ENCODE assay signal across 14 cellular contexts in genomic region chr3:32456429-32457130, GRCh38. TPM values are rescaled to one million over a fixed set of nuclear protein-coding genes. Genes with fewer than 3 reads are reported as not detected.
A peak's percentile ranks its signal among the peaks of the same experiment; 100 is the strongest.
DNase-seq lines count a peak whose midpoint lies in the region; ATAC-seq and TF ChIP-seq lines count a peak whose summit lies in the region.
"Had no signal": no experiment of that assay in that cellular context is flagged by ENCODE, and none has a peak within 500 bp of the region (broad histone marks: within the 10 kb centered on the region; RNA-seq: fewer than 3 reads in every experiment).

No MANE protein-coding gene starts in this region.

- no peak overlapping the region for H3K27ac ChIP-seq in prostate gland

- H3K36me3 Mint-ChIP-seq in activated naive CD4-positive, alpha-beta T cell treated with anti-CD3 and anti-CD28 coated beads, Interleukin-2, amount 50 U/mL, for 24 hours, result peaks cover 18% of the 10 kb centered on the region
- peaks cover 20% of the 10 kb centered on the region for H3K36me3 Mint-ChIP-seq in activated CD4-positive, alpha-beta memory T cell treated with anti-CD3 and anti-CD28 coated beads for 36 hours
- H3K36me3 Mint-ChIP-seq in type B pancreatic cell (peaks cover 18% of the 10 kb centered on the region), mesothelial cell of epicardium (peaks cover 3% of the 10 kb centered on the region)

- POLR2A ChIA-PET in activated CD4-positive, alpha-beta memory T cell treated with anti-CD3 and anti-CD28 coated beads for 36 hours (lab: Charles Lee), result interaction anchor here (0.9 to 1.6 kb wide), 3 partner anchors 18 to 44 kb away, joined by 3 to 5 read pairs (median 3); no protein-coding TSS in a partner anchor

- CTCF ChIA-PET in activated CD4-positive, alpha-beta memory T cell treated with anti-CD3 and anti-CD28 coated beads for 36 hours (lab: Charles Lee), result interaction anchor here (1.0 to 5.0 kb wide), 4 partner anchors 11 to 81 kb away, joined by 3 to 35 read pairs (median 4); no protein-coding TSS in a partner anchor

- peaks cover 5% of the 10 kb centered on the region for H3K9me3 Mint-ChIP-seq in activated naive CD4-positive, alpha-beta T cell treated with anti-CD3 and anti-CD28 coated beads, Interleukin-2, amount 50 U/mL, for 24 hours
- H3K9me3 Mint-ChIP-seq in activated CD4-positive, alpha-beta memory T cell treated with anti-CD3 and anti-CD28 coated beads for 36 hours, result no peaks in the 10 kb centered on the region
- peaks cover 4% of the 10 kb centered on the region for H3K9me3 Mint-ChIP-seq in type B pancreatic cell
- no peaks in the 10 kb centered on the region for H3K9me3 Mint-ChIP-seq in mesothelial cell of epicardium
- H3K9me3 Mint-ChIP-seq: H9 had no signal

- H3K4me1 ChIP-seq in prostate gland (replicated peaks), result no peaks in the 10 kb centered on the region

- ATAC-seq in HG02763 (IDR thresholded peaks at IDR 0.05; ENCODE audit: unreplicated experiment), result no peak

- no peaks in the 10 kb centered on the region for H3K9me3 ChIP-seq in prostate gland

- intact Hi-C loops in activated CD4-positive, alpha-beta memory T cell treated with anti-CD3 and anti-CD28 coated beads for 36 hours (cut with micrococcal nuclease), result no loop called here
- intact Hi-C loops in prostate gland (cut with DNase I), result loop anchor here (5.0 kb wide), 2 partner anchors 49 to 159 kb away; no protein-coding TSS in a partner anchor

- no peaks in the 10 kb centered on the region for H3K36me3 ChIP-seq in prostate gland

- no peak overlapping the region for H3K4me3 ChIP-seq in prostate gland

- no peak for TF ChIP-seq POLR2A in prostate gland (IDR thresholded peaks at IDR 0.05)

- peak overlapping the region; percentile 94 for H3K27ac Mint-ChIP-seq in activated naive CD4-positive, alpha-beta T cell treated with anti-CD3 and anti-CD28 coated beads, Interleukin-2, amount 50 U/mL, for 24 hours
- H3K27ac Mint-ChIP-seq in activated CD4-positive, alpha-beta memory T cell treated with anti-CD3 and anti-CD28 coated beads for 36 hours, result peak overlapping the region; percentile 46
- no peak overlapping the region for H3K27ac Mint-ChIP-seq in type B pancreatic cell
- no peak overlapping the region for H3K27ac Mint-ChIP-seq in mesothelial cell of epicardium

- H3K27me3 ChIP-seq in prostate gland (replicated peaks; ENCODE audit: insufficient read depth), result no peaks in the 10 kb centered on the region

- DNase-seq in activated naive CD4-positive, alpha-beta T cell (lab: John Stamatoyannopoulos, UW), result no peak
- DNase-seq in activated CD4-positive, alpha-beta memory T cell treated with anti-CD3 and anti-CD28 coated beads for 36 hours, result no peak
- DNase-seq in islet precursor cell (peak; percentile 44), type B pancreatic cell (ENCODE audit: extremely low spot score, unreplicated experiment) (peak; percentile 37), prostate gland (ENCODE audit: low spot score) (no peak), mesothelial cell of epicardium (ENCODE audit: low spot score in 2 of 2, unreplicated experiment in 2 of 2) (no peak)
- DNase-seq: DMS79; effector CD8-positive, alpha-beta T cell; H9; mammary epithelial cell; NCI-H1417; NCI-H345 had no signal

- TF ChIP-seq CTCF in type B pancreatic cell (conservative IDR thresholded peaks at IDR 0.05) (no peak), prostate gland (IDR thresholded peaks at IDR 0.05) (no peak), mesothelial cell of epicardium (IDR thresholded peaks at IDR 0.05; ENCODE audit: unreplicated experiment) (no peak)

- H3K27me3 Mint-ChIP-seq in activated naive CD4-positive, alpha-beta T cell treated with anti-CD3 and anti-CD28 coated beads, Interleukin-2, amount 50 U/mL, for 24 hours, result no peaks in the 10 kb centered on the region
- H3K27me3 Mint-ChIP-seq in activated CD4-positive, alpha-beta memory T cell treated with anti-CD3 and anti-CD28 coated beads for 36 hours, result no peaks in the 10 kb centered on the region
- H3K27me3 Mint-ChIP-seq in type B pancreatic cell (peaks cover 3% of the 10 kb centered on the region), mesothelial cell of epicardium (ENCODE audit: low read depth) (no peaks in the 10 kb centered on the region)

- H3K4me3 Mint-ChIP-seq in activated naive CD4-positive, alpha-beta T cell treated with anti-CD3 and anti-CD28 coated beads, Interleukin-2, amount 50 U/mL, for 24 hours, result peak overlapping the region; percentile 62
- H3K4me3 Mint-ChIP-seq in activated CD4-positive, alpha-beta memory T cell treated with anti-CD3 and anti-CD28 coated beads for 36 hours, result no peak overlapping the region
- H3K4me3 Mint-ChIP-seq in type B pancreatic cell, result no peak overlapping the region
- no peak overlapping the region for H3K4me3 Mint-ChIP-seq in mesothelial cell of epicardium
- H3K4me3 Mint-ChIP-seq: H9 had no signal

- H3K4me1 Mint-ChIP-seq in activated naive CD4-positive, alpha-beta T cell treated with anti-CD3 and anti-CD28 coated beads, Interleukin-2, amount 50 U/mL, for 24 hours, result peaks cover 53% of the 10 kb centered on the region
- peaks cover 38% of the 10 kb centered on the region for H3K4me1 Mint-ChIP-seq in activated CD4-positive, alpha-beta memory T cell treated with anti-CD3 and anti-CD28 coated beads for 36 hours (ENCODE audit: low read depth)
- peaks cover 33% of the 10 kb centered on the region for H3K4me1 Mint-ChIP-seq in type B pancreatic cell (ENCODE audit: unreplicated experiment)
- H3K4me1 Mint-ChIP-seq in mesothelial cell of epicardium, result peaks cover 40% of the 10 kb centered on the region

- 81% methylated on average over 11 of the region's 11 CpGs for WGBS in prostate gland

RNA-seq across cellular contexts. Expression of gene CMTM6, which starts 46.1 kb away (rescaled TPM):
- 10 to 100 TPM; 87.7 to 89.1 TPM for total RNA-seq in activated CD4-positive, alpha-beta memory T cell treated with anti-CD3 and anti-CD28 coated beads for 36 hours
- total RNA-seq in type B pancreatic cell (ENCODE audit: low replicate concordance) (37.5 and 51.2 TPM in 2 replicates), prostate gland (100 to 1,000 TPM in 1 of 2 donors, 10 to 100 TPM in 1; 79.8 to 237 TPM), mesothelial cell of epicardium (41.9 to 44.0 TPM (median 42.3 TPM) in 3 replicates)

Comparison
In these comparisons a context has a peak if more than half of its experiments do, and no peak if none do; other contexts are left out.
1. H3K27ac Mint-ChIP-seq: peak in activated naive CD4-positive, alpha-beta T cell treated with anti-CD3 and anti-CD28 coated beads, Interleukin-2, amount 50 U/mL, for 24 hours (single experiment) and activated CD4-positive, alpha-beta memory T cell treated with anti-CD3 and anti-CD28 coated beads for 36 hours (single experiment); none in type B pancreatic cell (single experiment) and mesothelial cell of epicardium (single experiment).
2. DNase-seq: peak in islet precursor cell (single experiment) and type B pancreatic cell (single experiment); none in activated naive CD4-positive, alpha-beta T cell (0 of 4), activated CD4-positive, alpha-beta memory T cell treated with anti-CD3 and anti-CD28 coated beads for 36 hours (single experiment), prostate gland (single experiment) and mesothelial cell of epicardium (0 of 2).